In the genomic region with DNA sequence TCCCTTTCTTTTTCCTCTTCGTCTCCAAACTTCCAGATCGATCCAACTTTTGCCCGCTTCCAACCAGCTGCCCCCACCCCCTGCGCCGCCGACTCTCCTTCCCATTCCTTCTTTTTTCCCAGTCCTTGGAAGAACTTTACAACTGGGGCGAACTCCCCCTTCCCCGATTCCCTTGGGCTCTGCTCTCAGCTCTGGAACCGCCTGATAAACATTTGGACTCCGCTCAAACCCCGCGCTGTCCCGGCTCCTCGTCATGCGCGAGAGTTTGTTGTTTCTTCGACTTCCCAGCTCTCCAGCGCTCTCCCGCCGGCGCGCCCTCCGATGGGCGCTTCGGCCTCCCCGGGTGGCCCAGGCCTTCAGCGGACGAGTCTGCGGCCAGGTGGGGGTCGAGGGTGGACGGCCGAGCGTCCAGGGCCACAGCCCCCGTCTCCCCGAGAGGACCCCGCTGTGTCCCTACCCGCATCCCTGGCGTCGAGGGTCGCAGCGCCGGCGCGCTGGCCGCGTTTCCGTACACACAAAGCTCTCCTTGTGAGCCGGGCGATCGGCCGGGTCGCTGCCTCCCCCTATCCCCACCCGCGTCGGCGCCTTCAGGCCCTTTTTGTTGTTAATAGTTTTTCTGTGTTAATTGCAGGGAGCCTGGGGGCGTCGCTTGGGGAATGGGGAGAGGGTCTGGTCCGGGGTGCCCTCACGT, we compare ENCODE assay signal across 9 cellular contexts. TPM values are rescaled to one million over a fixed set of nuclear protein-coding genes. Genes with fewer than 3 reads are reported as not detected.
DNase-seq lines count a peak whose midpoint lies in the region; TF ChIP-seq lines count a peak whose summit lies in the region.
"Had no signal": no experiment of that assay in that cellular context is flagged by ENCODE, and none has a peak within 500 bp of the region (broad histone marks: within the 10 kb centered on the region; RNA-seq: fewer than 3 reads in every experiment).

No MANE protein-coding gene starts in this region.

- peak overlapping the region; percentile 94 for H3K9ac ChIP-seq in mammary epithelial cell (ENCODE audit: insufficient read depth, low read length)
- H3K9ac ChIP-seq in stomach smooth muscle (ENCODE audit: low read length in 2 of 2) = peak overlapping the region; percentile 93

- H3K36me3 Mint-ChIP-seq in CD4-positive, alpha-beta memory T cell = peaks cover 12 to 26% of the 10 kb centered on the region in 2 donors

- H3K27me3 Mint-ChIP-seq in CD4-positive, alpha-beta memory T cell = peaks cover 8 to 25% of the 10 kb centered on the region in 2 donors

- H3K79me2 ChIP-seq in mammary epithelial cell (ENCODE audit: insufficient read depth, low read length) = peaks cover 81% of the 10 kb centered on the region

- TF ChIP-seq CTCF in mammary epithelial cell (conservative IDR thresholded peaks at IDR 0.05 in 1 of 2, IDR thresholded peaks at IDR 0.05 in 1 of 2; ENCODE audit: extremely low read depth in 1 of 2, insufficient read depth in 1 of 2, low read depth in 1 of 2, low read length in 2 of 2) = no peak

- intact Hi-C loops in CD4-positive, alpha-beta memory T cell (cut with micrococcal nuclease) = no loop called here
- intact Hi-C loops in mammary epithelial cell (cut with micrococcal nuclease) = loop anchor here (5.0 kb wide), 4 partner anchors 60 to 280 kb away; partner anchors contain the start of gene AJUBA

- CTCF ChIA-PET in CD4-positive, alpha-beta memory T cell (lab: Charles Lee; ENCODE audit: partially characterized antibody) = interaction anchor here (1.4 to 3.9 kb wide), 4 partner anchors 14 to 178 kb away, joined by 3 to 21 read pairs (median 14); no protein-coding TSS in a partner anchor
- CTCF ChIA-PET in mammary epithelial cell (lab: Charles Lee; ENCODE audit: low non-redundant PET) = interaction anchor here (1.0 kb wide), 1 partner anchor 15 kb away, joined by 10 read pairs; no protein-coding TSS in a partner anchor

- H3K4me1 ChIP-seq in CD4-positive, alpha-beta memory T cell (ENCODE audit: insufficient read depth, low read length) = peaks cover 11% of the 10 kb centered on the region
- H3K4me1 ChIP-seq in mammary epithelial cell (ENCODE audit: insufficient read depth, low read length) (peaks cover 24% of the 10 kb centered on the region), stomach smooth muscle (ENCODE audit: control insufficient read depth, insufficient read depth, low read length) (peaks cover 52% of the 10 kb centered on the region)

- no peak overlapping the region for H3K27ac ChIP-seq in CD4-positive, alpha-beta memory T cell (ENCODE audit: low read depth, low read length)
- peak overlapping the region; percentile 86 for H3K27ac ChIP-seq in mammary epithelial cell (ENCODE audit: insufficient read depth, low read depth, low read length)
- peak overlapping the region; percentile 95 for H3K27ac ChIP-seq in stomach smooth muscle (ENCODE audit: low read length)

- dilution Hi-C loops in mammary epithelial cell (cut with HindIII; ENCODE audit: low sequenced_read_pairs) = loop anchor here (5.0 kb wide), 1 partner anchor 60 kb away; no protein-coding TSS in a partner anchor

- no peaks in the 10 kb centered on the region for H4K20me1 ChIP-seq in mammary epithelial cell (ENCODE audit: insufficient read depth, low read length)

- peaks cover 7% of the 10 kb centered on the region for H3K36me3 ChIP-seq in CD4-positive, alpha-beta memory T cell (ENCODE audit: insufficient read depth, low read length)
- H3K36me3 ChIP-seq in mammary epithelial cell (ENCODE audit: insufficient read depth, low read length) = peaks cover 28% of the 10 kb centered on the region
- peaks cover 18 to 19% of the 10 kb centered on the region in 2 donors for H3K36me3 ChIP-seq in stomach smooth muscle (ENCODE audit: control insufficient read depth in 2 of 2, insufficient read depth in 2 of 2, low read length in 2 of 2)

- peak overlapping the region; percentile 89 for H3K4me2 ChIP-seq in mammary epithelial cell (ENCODE audit: insufficient read depth, low read depth, low read length)

- H3K4me3 Mint-ChIP-seq in CD4-positive, alpha-beta memory T cell = peak overlapping the region; percentile 74 to 86 (median 80)

- in situ Hi-C loops in mammary epithelial cell (cut with MboI; ENCODE audit: low sequenced_read_pairs in 2 of 2) = loop anchor here in 1 of 2 donors (25.0 kb wide), 1 partner anchor 275 kb away; no protein-coding TSS in a partner anchor

- POLR2A ChIA-PET in CD4-positive, alpha-beta memory T cell (lab: Charles Lee; ENCODE audit: partially characterized antibody) = interaction anchor here (0.6 to 1.6 kb wide), 6 partner anchors 8 to 281 kb away, joined by 3 to 4 read pairs (median 4); no protein-coding TSS in a partner anchor

- H3K4me1 Mint-ChIP-seq in CD4-positive, alpha-beta memory T cell = peaks cover 1 to 15% (median 8%) of the 10 kb centered on the region in 4 donors

- no peak overlapping the region for H2AFZ ChIP-seq in mammary epithelial cell (ENCODE audit: low read depth, low read length)

- BruUV-seq in mammary epithelial cell (replicated peaks; lab: Mats Ljungman, UMichigan) = no TSS peak

- 5% methylated on average over 18 of the region's 60 CpGs for whole genome bisulfite sequencing in mammary epithelial cell (ENCODE audit: low coverage, missing lambda C conversion rate)

- no peak overlapping the region for H3K4me3 ChIP-seq in CD4-positive, alpha-beta memory T cell (ENCODE audit: low read length in 2 of 2)
- H3K4me3 ChIP-seq in mammary epithelial cell (replicated peaks in 1 of 3; ENCODE audit: insufficient read depth in 1 of 3, low read depth in 2 of 3, low read length in 3 of 3) = peak overlapping the region; percentile 84 to 94 (median 86)
- H3K4me3 ChIP-seq in stomach smooth muscle (ENCODE audit: low read length in 2 of 2) = peak overlapping the region; percentile 80 to 91

- no peaks in the 10 kb centered on the region for H3K9me3 ChIP-seq in CD4-positive, alpha-beta memory T cell (ENCODE audit: control insufficient read depth in 1 of 2, low read length in 2 of 2)
- no peaks in the 10 kb centered on the region for H3K9me3 ChIP-seq in mammary epithelial cell (replicated peaks; ENCODE audit: insufficient read depth, low read length)
- no peaks in the 10 kb centered on the region for H3K9me3 ChIP-seq in stomach smooth muscle (ENCODE audit: control insufficient read depth in 2 of 2, low read length in 2 of 2)

- no peak for DNase-seq in CD4-positive, alpha-beta memory T cell
- peak; percentile 28 for DNase-seq in LoVo (ENCODE audit: low spot score)
- DNase-seq in mammary epithelial cell = peak; percentile 36
- DNase-seq in left kidney (ENCODE audit: low read depth, low spot score) = peak; percentile 82
- DNase-seq in T-helper 9 cell = no peak
- DNase-seq in NCI-H128 (lab: John Stamatoyannopoulos, UW; ENCODE audit: unreplicated experiment) = no peak
- no peak for DNase-seq in NCI-H1694 treated with DMSO at 0.1 percent for 48 hours (lab: John Stamatoyannopoulos, UW)

- H3K9me3 Mint-ChIP-seq in CD4-positive, alpha-beta memory T cell = no peaks in the 10 kb centered on the region

- peaks cover 13% of the 10 kb centered on the region for H3K27me3 ChIP-seq in CD4-positive, alpha-beta memory T cell (ENCODE audit: insufficient read depth, low read length)
- H3K27me3 ChIP-seq in mammary epithelial cell (ENCODE audit: insufficient read depth, low read length) = no peaks in the 10 kb centered on the region
- no peaks in the 10 kb centered on the region for H3K27me3 ChIP-seq in stomach smooth muscle (ENCODE audit: control insufficient read depth in 1 of 2, insufficient read depth in 2 of 2, low read length in 2 of 2)

- peak overlapping the region in 3 of 7 donors; percentile 77 to 92 (median 80) for H3K27ac Mint-ChIP-seq in CD4-positive, alpha-beta memory T cell

RNA-seq across cellular contexts. Expression of gene MMP14, which starts 0.8 kb away (rescaled TPM):
- 1 to 10 TPM; 3.0 to 3.8 TPM for total RNA-seq in CD4-positive, alpha-beta memory T cell
- not detected for polyA plus RNA-seq in CD4-positive, alpha-beta memory T cell
- 100 to 1,000 TPM; 525 to 766 TPM for total RNA-seq in mammary epithelial cell
- 351 TPM for polyA plus RNA-seq in mammary epithelial cell
- 343 TPM for polyA minus RNA-seq in mammary epithelial cell

RNA-seq across cellular contexts. Expression of gene MRPL52, which starts 7.5 kb away (rescaled TPM):
- total RNA-seq in CD4-positive, alpha-beta memory T cell = 10 to 100 TPM; 58.0 to 68.3 TPM
- polyA plus RNA-seq in CD4-positive, alpha-beta memory T cell = 100 to 1,000 TPM in 1 of 2 donors, 10 to 100 TPM in 1; 97.4 to 164 TPM
- 100 to 1,000 TPM in 1 of 2 donors, 10 to 100 TPM in 1; 20.3 to 126 TPM for total RNA-seq in mammary epithelial cell
- polyA plus RNA-seq in mammary epithelial cell = 61.5 TPM
- polyA minus RNA-seq in mammary epithelial cell = 3.8 TPM

RNA-seq across cellular contexts. Expression of gene SLC7A7, which starts 22.0 kb away (rescaled TPM):
- total RNA-seq in CD4-positive, alpha-beta memory T cell = 1 to 10 TPM in 1 of 2 experiments, under 1 TPM in 1; 0.70 to 1.5 TPM
- under 1 TPM; 0.21 to 0.75 TPM for polyA plus RNA-seq in CD4-positive, alpha-beta memory T cell
- total RNA-seq in mammary epithelial cell = 1 to 10 TPM in 1 of 2 donors, under 1 TPM in 1; 0.78 to 1.0 TPM
- polyA plus RNA-seq in mammary epithelial cell = 0.34 TPM
- polyA minus RNA-seq in mammary epithelial cell = not detected

RNA-seq across cellular contexts. Expression of gene LRP10, which starts 34.3 kb away (rescaled TPM):
- 10 to 100 TPM; 93.1 to 98.1 TPM for total RNA-seq in CD4-positive, alpha-beta memory T cell
- polyA plus RNA-seq in CD4-positive, alpha-beta memory T cell = 100 to 1,000 TPM in 1 of 2 donors, 10 to 100 TPM in 1; 92.0 to 118 TPM
- total RNA-seq in mammary epithelial cell = 100 to 1,000 TPM; 122 to 134 TPM
- 110 TPM for polyA plus RNA-seq in mammary epithelial cell
- 360 TPM for polyA minus RNA-seq in mammary epithelial cell

RNA-seq across cellular contexts. Expression of gene REM2, which starts 45.8 kb away (rescaled TPM):
- 1 to 10 TPM; 4.4 to 4.6 TPM for total RNA-seq in CD4-positive, alpha-beta memory T cell
- 1 to 10 TPM in 1 of 2 donors, under 1 TPM in 1; 0.55 to 1.5 TPM for polyA plus RNA-seq in CD4-positive, alpha-beta memory T cell
- total RNA-seq in mammary epithelial cell = under 1 TPM; 0.33 to 0.40 TPM
- polyA plus RNA-seq in mammary epithelial cell = 0.09 TPM
- polyA minus RNA-seq in mammary epithelial cell = not detected
- total RNA-seq: HT1080 had no signal

Comparison
In these comparisons a context has a peak if more than half of its experiments do, and no peak if none do; other contexts are left out.
1. DNase-seq: peak in LoVo (single experiment), mammary epithelial cell (single experiment) and left kidney (single experiment); none in CD4-positive, alpha-beta memory T cell (0 of 5), T-helper 9 cell (single experiment), NCI-H128 (single experiment) and NCI-H1694 treated with DMSO at 0.1 percent for 48 hours (single experiment).
2. H3K4me3 ChIP-seq: peak in mammary epithelial cell (3 of 3) and stomach smooth muscle (2 of 2); none in CD4-positive, alpha-beta memory T cell (0 of 2).
3. RNA of gene MMP14, which starts 0.8 kb away (total RNA-seq): 525 to 766 TPM in mammary epithelial cell; 3.0 to 3.8 TPM in CD4-positive, alpha-beta memory T cell; every median in the first group is over 100 times any median in the second.